In genomic region chr1:9428601-9429368, GRCh38 we compare ENCODE assay signal across 1 cellular context.
TF ChIP-seq lines count a peak whose summit lies in the region.

No MANE protein-coding gene starts in this region.

TF ChIP-seq in GM12878, 131 proteins besides CTCF, POLR2A, EP300 and RAD21 (continued from another document and continues in another):
- TF ChIP-seq ZBTB40 (IDR thresholded peaks at IDR 0.05; ENCODE audit: borderline replicate concordance) (no peak; the same call in none of the 2 replicates), ZNF24 (IDR thresholded peaks at IDR 0.05) (0 out of 2 replicates have a peak, but pooled peaks have one; percentile 21), ZNF217 (IDR thresholded peaks at IDR 0.05) (no peak), MYC (IDR thresholded peaks at IDR 0.05; ENCODE audit: insufficient read depth, insufficient read length, insufficient replicate concordance, low read length, severe bottlenecking) (no peak), GATAD2B (conservative IDR thresholded peaks at IDR 0.05; ENCODE audit: low read depth) (peak; percentile 50; the same call in 1 of the 2 replicates), RCOR1 (conservative IDR thresholded peaks at IDR 0.05; ENCODE audit: low read depth, low read length) (no peak), TCF12 (IDR thresholded peaks at IDR 0.05; ENCODE audit: low read depth, low read length) (0 out of 2 replicates have a peak, but pooled peaks have one; percentile 3), SIN3A (IDR thresholded peaks at IDR 0.05; ENCODE audit: low read depth, low read length) (peak; percentile 94), PRDM15 (CRISPR knock-in tag; IDR thresholded peaks at IDR 0.05) (0 out of 2 replicates have a peak, but pooled peaks have one; percentile 50), PAX8 (IDR thresholded peaks at IDR 0.05) (no peak), E2F4 (IDR thresholded peaks at IDR 0.05; ENCODE audit: low read depth, low read length) (peak; percentile 89), CREM (IDR thresholded peaks at IDR 0.05; ENCODE audit: low read depth) (peak; percentile 100), HCFC1 (IDR thresholded peaks at IDR 0.05; ENCODE audit: low read length) (peak; percentile 89), IRF5 (IDR thresholded peaks at IDR 0.05; ENCODE audit: borderline replicate concordance) (no peak), GABPA (IDR thresholded peaks at IDR 0.05; ENCODE audit: low read depth) (no peak), HDAC6 (IDR thresholded peaks at IDR 0.05; ENCODE audit: unreplicated experiment) (no peak), PBX3 (IDR thresholded peaks at IDR 0.05; ENCODE audit: insufficient replicate concordance, low read depth, low read length) (no peak), EGR1 (IDR thresholded peaks at IDR 0.05; ENCODE audit: borderline replicate concordance in 1 of 2, low read depth in 2 of 2, low read length in 2 of 2) (no peak), PKNOX1 (IDR thresholded peaks at IDR 0.05) (peak; percentile 55; the same call in 1 of the 2 replicates), RBBP5 (conservative IDR thresholded peaks at IDR 0.05) (no peak), ZNF687 (IDR thresholded peaks at IDR 0.05) (no peak; the same call in 1 of the 2 replicates), NR2C2 (IDR thresholded peaks at IDR 0.05; ENCODE audit: borderline replicate concordance, control insufficient read depth, insufficient read length, low read depth) (no peak), BCL3 (IDR thresholded peaks at IDR 0.05; ENCODE audit: borderline replicate concordance, insufficient read depth, low read depth, low read length, poor library complexity, severe bottlenecking) (no peak), STAT1 (conservative IDR thresholded peaks at IDR 0.05) (no peak), CBX3 (IDR thresholded peaks at IDR 0.05; ENCODE audit: borderline replicate concordance, low read depth) (no peak), PML (IDR thresholded peaks at IDR 0.05; ENCODE audit: low read length) (0 out of 2 replicates have a peak, but pooled peaks have one; percentile 68), TCF3 (IDR thresholded peaks at IDR 0.05; ENCODE audit: borderline replicate concordance, insufficient read depth, low read depth, low read length) (no peak), TARDBP (IDR thresholded peaks at IDR 0.05; ENCODE audit: borderline replicate concordance) (no peak), BRCA1 (IDR thresholded peaks at IDR 0.05; ENCODE audit: low read depth, low read length) (peak; percentile 62; the same call in 1 of the 2 replicates), SP1 (IDR thresholded peaks at IDR 0.05; ENCODE audit: low read depth, low read length) (peak; percentile 88), PAX5 (IDR thresholded peaks at IDR 0.05; ENCODE audit: borderline replicate concordance, low read depth, low read length) (no peak; the same call in 1 of the 2 replicates), FOS (IDR thresholded peaks at IDR 0.05; ENCODE audit: borderline replicate concordance, extremely low read depth, insufficient read length) (no peak), MEF2A (IDR thresholded peaks at IDR 0.05; ENCODE audit: insufficient read depth, low read depth, low read length) (no peak), ZBTB4 (CRISPR knock-in tag; IDR thresholded peaks at IDR 0.05) (no peak)
